ENCODE assay signal across 8 cellular contexts in the genomic region with DNA sequence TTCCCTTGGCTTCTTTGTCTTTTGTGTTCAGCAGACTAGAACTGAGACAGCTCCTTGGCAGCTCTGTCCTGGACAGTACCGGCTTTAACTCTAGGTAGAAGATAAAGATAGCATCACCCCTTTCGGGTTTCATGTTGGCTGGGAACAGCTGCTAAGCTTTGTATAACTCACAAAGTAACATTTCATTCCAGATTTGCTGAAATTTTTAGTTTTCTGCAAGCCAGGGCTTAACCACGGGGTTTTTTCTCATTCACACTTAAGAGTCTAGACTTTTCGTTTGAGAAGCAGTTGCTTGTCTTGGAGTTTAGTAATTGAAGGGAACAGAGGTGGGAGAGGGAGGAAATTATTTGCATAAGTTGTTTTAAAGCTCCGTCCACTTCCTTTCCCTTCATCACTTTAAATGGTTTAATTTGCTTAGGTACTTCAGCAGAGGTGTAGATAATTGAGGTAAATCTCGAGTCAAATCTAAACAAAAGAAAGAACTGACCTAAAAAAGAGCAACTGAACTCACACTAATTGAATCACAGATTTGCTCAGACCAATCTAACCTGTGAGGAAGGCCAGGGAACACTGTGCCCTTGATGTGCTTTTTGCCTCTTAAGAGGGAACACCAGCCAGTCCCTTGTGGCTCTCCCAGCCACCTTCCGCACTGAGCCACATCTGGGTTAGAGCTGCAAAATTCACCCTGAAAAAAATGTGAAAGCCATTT. TPM values are rescaled to one million over a fixed set of nuclear protein-coding genes. Genes with fewer than 3 reads are reported as not detected.
DNase-seq lines count a peak whose midpoint lies in the region; ATAC-seq and TF ChIP-seq lines count a peak whose summit lies in the region.

No MANE protein-coding gene starts in this region.

- H3K27me3 Mint-ChIP-seq in glutamatergic neuron (ENCODE audit: unreplicated experiment): no peaks in the 10 kb centered on the region

- H3K36me3 Mint-ChIP-seq in glutamatergic neuron (ENCODE audit: unreplicated experiment): no peaks in the 10 kb centered on the region

- no peak overlapping the region for H3K4me3 Mint-ChIP-seq in glutamatergic neuron (ENCODE audit: unreplicated experiment)

- intact Hi-C loops in left lung (cut with DNase I): no loop called here

- H3F3A ChIP-seq in MM.1S (ENCODE audit: insufficient read depth, low read length): peaks cover 24% of the 10 kb centered on the region

- H3K79me2 ChIP-seq in MM.1S (ENCODE audit: low read length): peaks cover 87% of the 10 kb centered on the region

- no peaks in the 10 kb centered on the region for H3K9me3 ChIP-seq in MM.1S (replicated peaks; ENCODE audit: insufficient read depth, low read length)
- no peaks in the 10 kb centered on the region for H3K9me3 ChIP-seq in left lung

- H3K27me3 ChIP-seq in GM06990 (replicated peaks; ENCODE audit: control insufficient read depth, insufficient read depth, low read length) (no peaks in the 10 kb centered on the region), MM.1S (replicated peaks; ENCODE audit: insufficient read depth, low read length) (no peaks in the 10 kb centered on the region), left lung (no peaks in the 10 kb centered on the region)

- H3K4me3 ChIP-seq in GM06990 (replicated peaks; ENCODE audit: low read depth, low read length) (peak overlapping the region; percentile 51), MM.1S (ENCODE audit: low read length) (peak overlapping the region; percentile 41), left lung (no peak overlapping the region)

- H3K27ac ChIP-seq in MM.1S (ENCODE audit: low read length) (peak overlapping the region; percentile 88), left lung (peak overlapping the region; percentile 72)

- no peak overlapping the region for H3K27ac Mint-ChIP-seq in glutamatergic neuron (ENCODE audit: unreplicated experiment)

- H3K9me2 ChIP-seq in MM.1S (replicated peaks; ENCODE audit: insufficient read depth, low read length): no peaks in the 10 kb centered on the region

- no peak for TF ChIP-seq CTCF in GM06990 (IDR thresholded peaks at IDR 0.05; ENCODE audit: insufficient read depth, low read length, poor library complexity, severe bottlenecking)
- no peak for TF ChIP-seq CTCF in MM.1S (IDR thresholded peaks at IDR 0.05; ENCODE audit: low read length)
- no peak for TF ChIP-seq CTCF in left lung (IDR thresholded peaks at IDR 0.05)
- no peak for TF ChIP-seq CTCF in glutamatergic neuron (IDR thresholded peaks at IDR 0.05; ENCODE audit: partially characterized antibody, unreplicated experiment)

- peaks cover 15% of the 10 kb centered on the region for H3K4me1 Mint-ChIP-seq in glutamatergic neuron (ENCODE audit: low read depth, unreplicated experiment)

- peak overlapping the region; percentile 83 for H3K4me2 ChIP-seq in MM.1S (ENCODE audit: low read depth, low read length)

- peaks cover 72% of the 10 kb centered on the region for H3K4me1 ChIP-seq in MM.1S (ENCODE audit: low read length)
- H3K4me1 ChIP-seq in left lung: peaks cover 53 to 82% of the 10 kb centered on the region in 2 donors

- no peaks in the 10 kb centered on the region for H3K36me3 ChIP-seq in GM06990 (ENCODE audit: control insufficient read depth, insufficient read depth, low read length)
- no peaks in the 10 kb centered on the region for H3K36me3 ChIP-seq in MM.1S (replicated peaks; ENCODE audit: insufficient read depth, low read length)
- no peaks in the 10 kb centered on the region for H3K36me3 ChIP-seq in left lung

- H4K20me1 ChIP-seq in MM.1S (ENCODE audit: insufficient read depth, low read length): no peaks in the 10 kb centered on the region

- H2AFZ ChIP-seq in MM.1S (ENCODE audit: low read length): no peak overlapping the region

- DNase-seq in GM06990 (ENCODE audit: extremely low read depth, insufficient read length) (peak; percentile 68), MM.1S (peak; percentile 72), left lung (no peak), glutamatergic neuron (no peak), NCI-H446 treated with DMSO at 0.1 percent for 48 hours (lab: John Stamatoyannopoulos, UW) (no peak), NCI-H345 treated with DMSO at 0.1 percent for 48 hours (lab: John Stamatoyannopoulos, UW; ENCODE audit: unreplicated experiment) (no peak)
- DNase-seq in activated T-cell treated with anti-CD3 and anti-CD28 coated beads, Interleukin-2, amount 50 U/mL, for 48 hours: no peak

- ATAC-seq in GM21515 (IDR thresholded peaks at IDR 0.05; ENCODE audit: unreplicated experiment): peak; percentile 48
- peak; percentile 31 for ATAC-seq in left lung

- peak overlapping the region; percentile 55 for H3K9ac ChIP-seq in MM.1S (ENCODE audit: low read length)

- no peaks in the 10 kb centered on the region for H3K9me3 Mint-ChIP-seq in glutamatergic neuron (ENCODE audit: unreplicated experiment)

RNA-seq across cellular contexts. Expression of gene RREB1, which starts 48.3 kb away (rescaled TPM):
- total RNA-seq in left lung (10 to 100 TPM; 49.3 to 54.0 TPM), glutamatergic neuron (ENCODE audit: unreplicated experiment) (3.4 TPM)

Comparison
In these comparisons a context has a peak if more than half of its experiments do, and no peak if none do; other contexts are left out.
1. DNase-seq: peak in GM06990 (single experiment) and MM.1S (single experiment); none in left lung (0 of 2), glutamatergic neuron (single experiment), NCI-H446 treated with DMSO at 0.1 percent for 48 hours (single experiment), NCI-H345 treated with DMSO at 0.1 percent for 48 hours (single experiment) and activated T-cell treated with anti-CD3 and anti-CD28 coated beads, Interleukin-2, amount 50 U/mL, for 48 hours (0 of 2).
2. H3K4me3 ChIP-seq: peak in GM06990 (single experiment) and MM.1S (single experiment); none in left lung (0 of 2).
3. RNA of gene RREB1, which starts 48.3 kb away (total RNA-seq): 49.3 to 54.0 TPM in left lung; 3.4 TPM in glutamatergic neuron (single experiment); every median in the first group is over 10 times any median in the second.